8 cellular contexts compared by ENCODE assay signal in the genomic region with DNA sequence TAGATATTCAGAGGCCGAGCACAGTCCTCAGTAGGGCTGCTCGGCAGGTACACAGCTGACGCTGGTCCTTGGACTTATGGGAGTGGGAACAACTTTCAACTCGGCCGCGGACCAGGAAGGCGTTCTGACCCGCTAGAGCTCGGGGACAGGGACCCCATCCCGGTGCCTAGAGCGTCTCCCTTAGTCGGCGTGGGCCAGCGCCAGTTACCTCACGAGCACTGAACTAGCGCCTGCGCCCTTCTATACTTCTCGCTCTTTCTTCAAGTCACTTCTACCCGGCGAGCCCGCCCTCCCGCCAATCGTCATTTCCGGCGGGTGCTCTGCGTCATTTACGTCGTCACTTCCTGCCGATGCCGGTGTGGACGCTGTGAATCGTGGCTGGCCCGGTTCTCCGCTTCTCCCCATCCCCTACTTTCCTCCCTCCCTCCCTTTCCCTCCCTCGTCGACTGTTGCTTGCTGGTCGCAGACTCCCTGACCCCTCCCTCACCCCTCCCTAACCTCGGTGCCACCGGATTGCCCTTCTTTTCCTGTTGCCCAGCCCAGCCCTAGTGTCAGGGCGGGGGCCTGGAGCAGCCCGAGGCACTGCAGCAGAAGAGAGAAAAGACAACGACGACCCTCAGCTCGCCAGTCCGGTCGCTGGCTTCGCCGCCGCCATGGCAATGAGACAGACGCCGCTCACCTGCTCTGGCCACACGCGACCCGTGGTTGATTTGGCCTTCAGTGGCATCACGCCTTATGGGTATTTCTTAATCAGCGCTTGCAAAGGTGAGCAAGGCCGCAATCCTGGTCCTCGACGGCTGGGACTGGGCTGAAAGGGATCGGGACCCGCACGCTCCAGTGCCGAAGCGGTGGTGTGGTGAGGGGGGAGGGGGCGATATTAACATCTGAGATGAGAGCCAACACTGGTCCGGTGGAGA. TPM values are rescaled to one million over a fixed set of nuclear protein-coding genes. Genes with fewer than 3 reads are reported as not detected.
A peak's percentile ranks its signal among the peaks of the same experiment; 100 is the strongest.
DNase-seq lines count a peak whose midpoint lies in the region; ATAC-seq and TF ChIP-seq lines count a peak whose summit lies in the region.

A gene with protein sequence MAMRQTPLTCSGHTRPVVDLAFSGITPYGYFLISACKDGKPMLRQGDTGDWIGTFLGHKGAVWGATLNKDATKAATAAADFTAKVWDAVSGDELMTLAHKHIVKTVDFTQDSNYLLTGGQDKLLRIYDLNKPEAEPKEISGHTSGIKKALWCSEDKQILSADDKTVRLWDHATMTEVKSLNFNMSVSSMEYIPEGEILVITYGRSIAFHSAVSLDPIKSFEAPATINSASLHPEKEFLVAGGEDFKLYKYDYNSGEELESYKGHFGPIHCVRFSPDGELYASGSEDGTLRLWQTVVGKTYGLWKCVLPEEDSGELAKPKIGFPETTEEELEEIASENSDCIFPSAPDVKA (plus strand): TSS at position 333 of the 917 bp plus-strand sequence. CDS start 321 bp downstream, at position 654.

- DNase-seq in DMS 273 treated with DMSO at 0.1 percent for 48 hours (lab: John Stamatoyannopoulos, UW) (peak; percentile 85), OCI-M2 (lab: John Stamatoyannopoulos, UW; ENCODE audit: unreplicated experiment) (peak; percentile 43), activated T-cell treated with anti-CD3 and anti-CD28 coated beads for 4 hours (peak; percentile 96), epithelial cell of esophagus (ENCODE audit: low read depth) (peak; percentile 98), mucosa of descending colon (peak; percentile 97 to 98 (median 98))
- peak; percentile 92 for DNase-seq in stimulated activated CD8-positive, alpha-beta memory T cell treated with anti-CD3 and anti-CD28 coated beads, Interleukin-4, amount 100 ng/mL, for 24 hours (ENCODE audit: low read depth)

- peaks cover 14 to 43% (median 29%) of the 10 kb centered on the region in 3 donors for H3K4me1 Mint-ChIP-seq in IgD-negative memory B cell

- no peaks in the 10 kb centered on the region for H3K27me3 Mint-ChIP-seq in IgD-negative memory B cell

- H3K4me3 ChIP-seq in epithelial cell of esophagus (ENCODE audit: low read length) (peak within 1 kb of the TSS; percentile 96), mucosa of descending colon (peak within 1 kb of the TSS; percentile 56)

- intact Hi-C loops in mucosa of descending colon (cut with DNase I, micrococcal nuclease), result no loop called here

- H3K36me3 Mint-ChIP-seq in IgD-negative memory B cell, result peaks cover 5% of the 10 kb centered on the region

- no peaks in the 10 kb centered on the region for H3K9me3 ChIP-seq in mucosa of descending colon

- H3K4me1 ChIP-seq in mucosa of descending colon (ENCODE audit: low read depth), result peaks cover 20% of the 10 kb centered on the region

- H3K4me3 Mint-ChIP-seq in IgD-negative memory B cell, result peak within 1 kb of the TSS; percentile 96 to 100 (median 98)

- H3K36me3 ChIP-seq in mucosa of descending colon (ENCODE audit: low read depth), result no peaks in the 10 kb centered on the region

- peak within 1 kb of the TSS; percentile 97 to 99 (median 99) for H3K27ac Mint-ChIP-seq in IgD-negative memory B cell

- peak; percentile 96 for ATAC-seq in GM21529 (IDR thresholded peaks at IDR 0.05; ENCODE audit: unreplicated experiment)
- peak; percentile 96 for ATAC-seq in mucosa of descending colon

- no peaks in the 10 kb centered on the region for H3K9me3 Mint-ChIP-seq in IgD-negative memory B cell

- TF ChIP-seq CTCF in epithelial cell of esophagus (IDR thresholded peaks at IDR 0.05; ENCODE audit: insufficient read depth, low read depth, low read length, missing control alignments) (no peak), mucosa of descending colon (IDR thresholded peaks at IDR 0.05) (no peak)

RNA-seq across cellular contexts. Expression of the gene that starts here (rescaled TPM):
- 95.2 TPM for polyA plus RNA-seq in IgD-negative memory B cell
- 10 to 100 TPM; 50.5 to 86.5 (median 72.8) TPM for total RNA-seq in mucosa of descending colon

Comparison
In these comparisons a context has a peak if more than half of its experiments do, and no peak if none do; other contexts are left out.
1. Peak in every context shown above with its lines: DNase-seq, ATAC-seq and H3K4me3 ChIP-seq.
2. DNase-seq: peak in every context shown above with its lines; median percentile 98 in epithelial cell of esophagus; 98 in mucosa of descending colon; 96 in activated T-cell treated with anti-CD3 and anti-CD28 coated beads for 4 hours; 92 in stimulated activated CD8-positive, alpha-beta memory T cell treated with anti-CD3 and anti-CD28 coated beads, Interleukin-4, amount 100 ng/mL, for 24 hours; 85 in DMS 273 treated with DMSO at 0.1 percent for 48 hours; 43 in OCI-M2.